ENCODE assay signal across 14 cellular contexts in genomic region chr5:93355691-93356090, GRCh38.
"Had no signal": no experiment of that assay in that cellular context is flagged by ENCODE, and none has a peak within 500 bp of the region (broad histone marks: within the 10 kb centered on the region; RNA-seq: fewer than 3 reads in every experiment).

No MANE protein-coding gene starts in this region.

- H3K27me3 Mint-ChIP-seq: activated CD4-positive, alpha-beta T cell treated with anti-CD3 and anti-CD28 coated beads, Interleukin-2, amount 10 ng/mL, durations not matched to agents 24 days and 14 days; progenitor cell of endocrine pancreas had no signal

- H3K4me3 Mint-ChIP-seq: activated CD4-positive, alpha-beta T cell treated with anti-CD3 and anti-CD28 coated beads, Interleukin-2, amount 10 ng/mL, durations not matched to agents 24 days and 14 days; natural killer cell; stimulated activated memory B cell treated with anti-CD40 and anti-IgM and Interleukin-4, amounts not matched to agents 10 μg/mL and 1 μg/mL and 100 μg/mL, for 72 hours; WTC11 had no signal

- DNase-seq: activated CD4-positive, alpha-beta T cell treated with anti-CD3 and anti-CD28 coated beads, Interleukin-2, amount 10 ng/mL, durations not matched to agents 24 days and 14 days; activated naive CD4-positive, alpha-beta T cell treated with Interleukin-2 at 50 U/mL for 16 hours; central memory CD4-positive, alpha-beta T cell; cortex of kidney; effector memory CD4-positive, alpha-beta T cell; hippocampal formation; mucosa of descending colon; natural killer cell; right cardiac atrium had no signal

- H3K36me3 Mint-ChIP-seq: natural killer cell; stimulated activated memory B cell treated with anti-CD40 and anti-IgM and Interleukin-4, amounts not matched to agents 10 μg/mL and 1 μg/mL and 100 μg/mL, for 72 hours; WTC11 had no signal

- H3K9me3 Mint-ChIP-seq: activated CD4-positive, alpha-beta T cell treated with anti-CD3 and anti-CD28 coated beads, Interleukin-2, amount 10 ng/mL, durations not matched to agents 24 days and 14 days had no signal

- H3K4me3 ChIP-seq: mucosa of descending colon, tibial nerve had no signal

- H3K27ac ChIP-seq: epithelial cell of prostate, tibial nerve had no signal

- H3K27ac Mint-ChIP-seq: activated CD4-positive, alpha-beta T cell treated with anti-CD3 and anti-CD28 coated beads, Interleukin-2, amount 10 ng/mL, durations not matched to agents 24 days and 14 days; natural killer cell; progenitor cell of endocrine pancreas; stimulated activated memory B cell treated with anti-CD40 and anti-IgM and Interleukin-4, amounts not matched to agents 10 μg/mL and 1 μg/mL and 100 μg/mL, for 72 hours; WTC11 had no signal

- ATAC-seq: mucosa of descending colon; natural killer cell; right cardiac atrium; stimulated activated memory B cell treated with anti-CD40 and anti-IgM and Interleukin-4, amounts not matched to agents 10 μg/mL and 1 μg/mL and 100 μg/mL, for 72 hours; WTC11 had no signal

- H3K36me3 ChIP-seq: tibial nerve had no signal

- H3K4me1 Mint-ChIP-seq: activated CD4-positive, alpha-beta T cell treated with anti-CD3 and anti-CD28 coated beads, Interleukin-2, amount 10 ng/mL, durations not matched to agents 24 days and 14 days; natural killer cell; stimulated activated memory B cell treated with anti-CD40 and anti-IgM and Interleukin-4, amounts not matched to agents 10 μg/mL and 1 μg/mL and 100 μg/mL, for 72 hours had no signal

- H3K9me3 ChIP-seq: mucosa of descending colon, tibial nerve had no signal

- H3K27me3 ChIP-seq: tibial nerve had no signal
